Comparison of ENCODE assay signal across 8 cellular contexts in genomic region chr11:62830904-62831519, GRCh38. TPM values are rescaled to one million over a fixed set of nuclear protein-coding genes. Genes with fewer than 3 reads are reported as not detected.
DNase-seq lines count a peak whose midpoint lies in the region; ATAC-seq, FAIRE-seq and TF ChIP-seq lines count a peak whose summit lies in the region.

No MANE protein-coding gene starts in this region.

- in situ Hi-C loops in HepG2 (cut with HindIII; ENCODE audit: extremely low pct_ligation_motif_present, low pct_unique_long_range_greater_than_20kb), result loop anchor here (5.0 kb wide), 1 partner anchor 44 kb away; the partner anchor contains the start of gene TMEM179B

- no TSS peak for BruUV-seq in HepG2 (replicated peaks; lab: Mats Ljungman, UMichigan)

- intact Hi-C loops in HepG2 (cut with micrococcal nuclease; ENCODE audit: unreplicated experiment), result loop anchor here (1.0 to 2.0 kb wide), 3 partner anchors 10 to 44 kb away; partner anchors contain the start of genes NXF1 and TMEM179B

- no peaks in the 10 kb centered on the region for H3K27me3 Mint-ChIP-seq in astrocyte (ENCODE audit: low read depth, unreplicated experiment)

- peaks cover 18% of the 10 kb centered on the region for H3K36me3 Mint-ChIP-seq in astrocyte (ENCODE audit: low read depth, unreplicated experiment)

- FAIRE-seq in astrocyte (lab: Jason Lieb, UNC), result no peak
- no peak for FAIRE-seq in HepG2 (lab: Jason Lieb, UNC)

- H3K9me3 Mint-ChIP-seq in astrocyte (ENCODE audit: unreplicated experiment), result no peaks in the 10 kb centered on the region

- H3K9me3 ChIP-seq in HUES48 (ENCODE audit: control insufficient read depth, insufficient read depth, low read length) (no peaks in the 10 kb centered on the region), astrocyte (ENCODE audit: insufficient read depth, low read depth, low read length) (no peaks in the 10 kb centered on the region), HepG2 (ENCODE audit: low read length) (no peaks in the 10 kb centered on the region), tibial nerve (no peaks in the 10 kb centered on the region)

- no peak for TF ChIP-seq RAD21 in HepG2 (CRISPR knock-in tag; IDR thresholded peaks at IDR 0.05)

- H3K27ac Mint-ChIP-seq in astrocyte (ENCODE audit: unreplicated experiment), result peak overlapping the region; percentile 100

- H3K4me1 Mint-ChIP-seq in astrocyte (ENCODE audit: low read depth, unreplicated experiment), result peaks cover 5% of the 10 kb centered on the region

- H2AFZ ChIP-seq in astrocyte (ENCODE audit: low read depth, low read length), result peak overlapping the region; percentile 46
- no peak overlapping the region for H2AFZ ChIP-seq in HepG2 (ENCODE audit: low read length)

- peak overlapping the region; percentile 87 for H3K4me3 ChIP-seq in GM06990 (replicated peaks; ENCODE audit: low read depth, low read length)
- H3K4me3 ChIP-seq in HUES48 (ENCODE audit: low read depth, low read length), result peak overlapping the region; percentile 87
- H3K4me3 ChIP-seq in astrocyte (ENCODE audit: insufficient read depth, low read depth, low read length), result peak overlapping the region; percentile 75
- peak overlapping the region; percentile 78 to 100 (median 99) for H3K4me3 ChIP-seq in HepG2 (replicated peaks in 1 of 3; ENCODE audit: insufficient read depth in 1 of 3, low read depth in 2 of 3, low read length in 3 of 3)
- peak overlapping the region; percentile 79 to 96 (median 84) for H3K4me3 ChIP-seq in tibial nerve

- H3K9ac ChIP-seq in HUES48 (ENCODE audit: low read depth, low read length), result peak overlapping the region; percentile 56; the same call in 1 of the 2 replicates
- H3K9ac ChIP-seq in astrocyte (ENCODE audit: low read length), result peak overlapping the region; percentile 94
- H3K9ac ChIP-seq in HepG2 (ENCODE audit: insufficient read depth, low read depth, low read length), result peak overlapping the region; percentile 94

- TF ChIP-seq EP300 in HepG2 (IDR thresholded peaks at IDR 0.05; ENCODE audit: low read depth in 2 of 2, low read length in 2 of 2) (no peak), HepG2 (CRISPR knock-in tag; IDR thresholded peaks at IDR 0.05; ENCODE audit: borderline replicate concordance) (no peak), tibial nerve (IDR thresholded peaks at IDR 0.05) (no peak)

- WGBS in HepG2 (ENCODE audit: low lambda C conversion rate), result 2% methylated on average over 26 of the region's 33 CpGs
- 0% methylated on average over 31 to 33 of the region's 33 CpGs for WGBS in tibial nerve, 2 donors

- ATAC-seq in HepG2 (peak; percentile 49), HG03354 (IDR thresholded peaks at IDR 0.05; ENCODE audit: poor library complexity, severe bottlenecking, unreplicated experiment) (no peak), esophagus mucosa (no peak)

- H3K27ac ChIP-seq in HUES48 (ENCODE audit: low read depth, low read length) (peak overlapping the region; percentile 94), astrocyte (ENCODE audit: low read depth, low read length) (peak overlapping the region; percentile 98), HepG2 (ENCODE audit: extremely low read length, insufficient read depth, low read length) (peak overlapping the region; percentile 95), tibial nerve (peak overlapping the region; percentile 88 to 98 (median 96))

- H3K4me2 ChIP-seq in astrocyte (ENCODE audit: low read length) (peak overlapping the region; percentile 94), HepG2 (ENCODE audit: low read depth, low read length) (peak overlapping the region; percentile 90)

- TF ChIP-seq POLR2A in HepG2 (IDR thresholded peaks at IDR 0.05; ENCODE audit: insufficient read depth in 1 of 2, low read depth in 2 of 2, low read length in 2 of 2) (0 out of 4 replicates have a peak, but pooled peaks of 1 of the 2 experiments have one; percentile 0), tibial nerve (IDR thresholded peaks at IDR 0.05) (no peak)

- H3K27me3 ChIP-seq in GM06990 (replicated peaks; ENCODE audit: control insufficient read depth, insufficient read depth, low read length) (no peaks in the 10 kb centered on the region), HUES48 (ENCODE audit: control insufficient read depth, insufficient read depth, low read length) (no peaks in the 10 kb centered on the region), astrocyte (ENCODE audit: insufficient read depth, low read length) (no peaks in the 10 kb centered on the region), HepG2 (ENCODE audit: control insufficient read depth in 1 of 2, insufficient read depth in 2 of 2, low read length in 2 of 2) (no peaks in the 10 kb centered on the region; a peak in 1 of 5 replicates), tibial nerve (no peaks in the 10 kb centered on the region)

- H3K79me2 ChIP-seq in astrocyte (ENCODE audit: insufficient read depth, low read length) (peaks cover 81% of the 10 kb centered on the region), HepG2 (ENCODE audit: insufficient read depth, low read length) (peaks cover 29% of the 10 kb centered on the region)

- CTCF ChIA-PET in HepG2 (lab: Yijun Ruan, JAX; ENCODE audit: low intra/inter-chr PET ratio, low total read pairs), result no interaction called here

- H3K4me3 Mint-ChIP-seq in astrocyte (ENCODE audit: unreplicated experiment), result peak overlapping the region; percentile 98

- POLR2A ChIA-PET in HepG2 (lab: Yijun Ruan, JAX), result interaction anchor here (0.9 to 4.7 kb wide), 21 partner anchors 9 to 209 kb away, joined by 3 to 164 read pairs (median 12); partner anchors contain the start of genes B3GAT3, BSCL2, C11orf98 and CSKMT

- TF ChIP-seq CTCF in GM06990 (IDR thresholded peaks at IDR 0.05; ENCODE audit: insufficient read depth, low read length, poor library complexity, severe bottlenecking) (no peak), astrocyte (IDR thresholded peaks at IDR 0.05; ENCODE audit: insufficient read depth, low read depth, low read length) (no peak), HepG2 (CRISPR knock-in tag; IDR thresholded peaks at IDR 0.05) (no peak), tibial nerve (IDR thresholded peaks at IDR 0.05) (no peak)

- H3K4me1 ChIP-seq in HUES48 (ENCODE audit: control insufficient read depth, insufficient read depth, low read length) (peaks cover 3% of the 10 kb centered on the region; the same call in 1 of the 2 replicates), astrocyte (ENCODE audit: insufficient read depth, low read length) (peaks cover 20% of the 10 kb centered on the region), HepG2 (ENCODE audit: insufficient read depth, low read length) (peaks cover 32% of the 10 kb centered on the region), tibial nerve (peaks cover 0 to 64% (median 29%) of the 10 kb centered on the region in 4 donors)

- peaks cover 24% of the 10 kb centered on the region for H3K36me3 ChIP-seq in GM06990 (ENCODE audit: control insufficient read depth, insufficient read depth, low read length)
- H3K36me3 ChIP-seq in HUES48 (ENCODE audit: control insufficient read depth, insufficient read depth, low read length), result peaks cover 57% of the 10 kb centered on the region
- H3K36me3 ChIP-seq in astrocyte (ENCODE audit: insufficient read depth, low read length), result peaks cover 29% of the 10 kb centered on the region
- peaks cover 20 to 42% of the 10 kb centered on the region in 2 experiments for H3K36me3 ChIP-seq in HepG2 (replicated peaks in 1 of 2; ENCODE audit: control insufficient read depth in 1 of 2, insufficient read depth in 2 of 2, low read length in 2 of 2)
- H3K36me3 ChIP-seq in tibial nerve, result peaks cover 0 to 50% (median 11%) of the 10 kb centered on the region in 3 donors

- peaks cover 65% of the 10 kb centered on the region for H4K20me1 ChIP-seq in astrocyte (ENCODE audit: insufficient read depth, low read length)
- H4K20me1 ChIP-seq in HepG2 (ENCODE audit: insufficient read depth, low read length), result no peaks in the 10 kb centered on the region

- DNase-seq in GM06990 (ENCODE audit: extremely low read depth, insufficient read length) (no peak), astrocyte (ENCODE audit: low read depth) (peak; percentile 48), HepG2 (ENCODE audit: low spot score) (peak; percentile 57), tibial nerve (ENCODE audit: low spot score in 2 of 2) (no peak)
- no peak for DNase-seq in activated CD4-positive, CD25-positive, alpha-beta regulatory T cell treated with anti-CD3 and anti-CD28 coated beads, Interleukin-2, amount 50 U/mL, for 72 hours

RNA-seq across cellular contexts. Expression of gene STX5, which starts 0.8 kb away (rescaled TPM):
- total RNA-seq in astrocyte, result 44.2 and 45.7 TPM in 2 replicates
- 26.9 and 29.2 TPM in 2 replicates for total RNA-seq in HepG2 (2016; rRNA removed; fragmentation: Illumina TruSeq; extraction: Trizol)
- total RNA-seq in HepG2 (2016; cell fraction: cytosol; rRNA removed; fragmentation: Illumina TruSeq; extraction: Trizol; ENCODE audit: low read depth), result 11.5 and 13.1 TPM in 2 replicates
- 28.7 and 31.4 TPM in 2 replicates for total RNA-seq in HepG2 (2016; cell fraction: insoluble cytoplasmic fraction; rRNA removed; fragmentation: Illumina TruSeq; extraction: Trizol)
- 21.4 and 25.5 TPM in 2 replicates for total RNA-seq in HepG2 (2016; cell fraction: membrane; rRNA removed; fragmentation: Illumina TruSeq; extraction: Trizol)
- total RNA-seq in HepG2 (2016; cell fraction: nucleus; rRNA removed; fragmentation: Illumina TruSeq; extraction: Trizol), result 19.8 and 21.0 TPM in 2 replicates
- polyA plus RNA-seq in HepG2 (2011; rRNA removed), result 30.0 and 36.6 TPM in 2 replicates
- polyA plus RNA-seq in HepG2 (2011; cell fraction: cytosol; rRNA removed), result 40.4 and 44.3 TPM in 2 replicates
- polyA plus RNA-seq in HepG2 (2011; cell fraction: nucleus; rRNA removed), result 58.1 and 64.7 TPM in 2 replicates
- 34.4 and 38.4 TPM in 2 replicates for polyA plus RNA-seq in HepG2 (2012)
- 16.7 and 21.3 TPM in 2 replicates for polyA plus RNA-seq in HepG2 (2016; cell fraction: cytosol; fragmentation: Illumina TruSeq; extraction: Trizol; ENCODE audit: low read depth)
- 46.7 and 47.9 TPM in 2 replicates for polyA plus RNA-seq in HepG2 (2016; cell fraction: insoluble cytoplasmic fraction; fragmentation: Illumina TruSeq; extraction: Trizol; ENCODE audit: low read depth)
- 24.0 and 30.0 TPM in 2 replicates for polyA plus RNA-seq in HepG2 (2016; cell fraction: membrane; fragmentation: Illumina TruSeq; extraction: Trizol; ENCODE audit: low read depth)
- 28.2 and 33.5 TPM in 2 replicates for polyA plus RNA-seq in HepG2 (2016; cell fraction: nucleus; fragmentation: Illumina TruSeq; extraction: Trizol; ENCODE audit: insufficient read depth, low read depth)
- 75.1 and 110 TPM in 2 replicates for polyA minus RNA-seq in HepG2 (2011; rRNA and poly(A)+ RNA removed; ENCODE audit: low replicate concordance)
- polyA minus RNA-seq in HepG2 (2011; cell fraction: cytosol; rRNA and poly(A)+ RNA removed), result 15.7 and 21.4 TPM in 2 replicates
- 39.8 and 49.6 TPM in 2 replicates for polyA minus RNA-seq in HepG2 (2011; cell fraction: nucleus; rRNA and poly(A)+ RNA removed)
- 10 to 100 TPM; 25.9 to 39.1 (median 29.2) TPM for total RNA-seq in tibial nerve
- total RNA-seq in esophagus mucosa, result 25.1 TPM

RNA-seq across cellular contexts. Expression of gene TEX54, which starts 1.6 kb away (rescaled TPM):
- not detected in 2 replicates for total RNA-seq in astrocyte
- total RNA-seq in HepG2 (2016; rRNA removed; fragmentation: Illumina TruSeq; extraction: Trizol), result not detected in 2 replicates
- total RNA-seq in HepG2 (2016; cell fraction: cytosol; rRNA removed; fragmentation: Illumina TruSeq; extraction: Trizol; ENCODE audit: low read depth), result not detected in 2 replicates
- total RNA-seq in HepG2 (2016; cell fraction: insoluble cytoplasmic fraction; rRNA removed; fragmentation: Illumina TruSeq; extraction: Trizol), result not detected in 2 replicates
- not detected in 2 replicates for total RNA-seq in HepG2 (2016; cell fraction: membrane; rRNA removed; fragmentation: Illumina TruSeq; extraction: Trizol)
- total RNA-seq in HepG2 (2016; cell fraction: nucleus; rRNA removed; fragmentation: Illumina TruSeq; extraction: Trizol), result not detected in 2 replicates
- not detected in 2 replicates for polyA plus RNA-seq in HepG2 (2011; rRNA removed)
- polyA plus RNA-seq in HepG2 (2011; cell fraction: cytosol; rRNA removed), result not detected in 2 replicates
- not detected in 2 replicates for polyA plus RNA-seq in HepG2 (2011; cell fraction: nucleus; rRNA removed)
- polyA plus RNA-seq in HepG2 (2012), result 0.55 TPM in 1 of 2 replicates, not detected in the other
- polyA plus RNA-seq in HepG2 (2016; cell fraction: cytosol; fragmentation: Illumina TruSeq; extraction: Trizol; ENCODE audit: low read depth), result not detected in 2 replicates
- not detected in 2 replicates for polyA plus RNA-seq in HepG2 (2016; cell fraction: insoluble cytoplasmic fraction; fragmentation: Illumina TruSeq; extraction: Trizol; ENCODE audit: low read depth)
- not detected in 2 replicates for polyA plus RNA-seq in HepG2 (2016; cell fraction: membrane; fragmentation: Illumina TruSeq; extraction: Trizol; ENCODE audit: low read depth)
- polyA plus RNA-seq in HepG2 (2016; cell fraction: nucleus; fragmentation: Illumina TruSeq; extraction: Trizol; ENCODE audit: insufficient read depth, low read depth), result not detected in 2 replicates
- polyA minus RNA-seq in HepG2 (2011; rRNA and poly(A)+ RNA removed; ENCODE audit: low replicate concordance), result not detected in 2 replicates
- not detected in 2 replicates for polyA minus RNA-seq in HepG2 (2011; cell fraction: cytosol; rRNA and poly(A)+ RNA removed)
- polyA minus RNA-seq in HepG2 (2011; cell fraction: nucleus; rRNA and poly(A)+ RNA removed), result not detected in 2 replicates
- not detected for total RNA-seq in tibial nerve
- total RNA-seq in esophagus mucosa, result not detected

RNA-seq across cellular contexts. Expression of gene WDR74, which starts 8.4 kb away (rescaled TPM):
- 46.8 and 53.5 TPM in 2 replicates for total RNA-seq in astrocyte
- total RNA-seq in HepG2 (2016; rRNA removed; fragmentation: Illumina TruSeq; extraction: Trizol), result 68.4 and 83.3 TPM in 2 replicates
- total RNA-seq in HepG2 (2016; cell fraction: cytosol; rRNA removed; fragmentation: Illumina TruSeq; extraction: Trizol; ENCODE audit: low read depth), result 73.1 and 74.3 TPM in 2 replicates
- 64.4 and 81.2 TPM in 2 replicates for total RNA-seq in HepG2 (2016; cell fraction: insoluble cytoplasmic fraction; rRNA removed; fragmentation: Illumina TruSeq; extraction: Trizol)
- total RNA-seq in HepG2 (2016; cell fraction: membrane; rRNA removed; fragmentation: Illumina TruSeq; extraction: Trizol), result 35.8 and 38.0 TPM in 2 replicates
- 65.9 and 69.3 TPM in 2 replicates for total RNA-seq in HepG2 (2016; cell fraction: nucleus; rRNA removed; fragmentation: Illumina TruSeq; extraction: Trizol)
- polyA plus RNA-seq in HepG2 (2011; rRNA removed), result 77.0 and 84.6 TPM in 2 replicates
- polyA plus RNA-seq in HepG2 (2011; cell fraction: cytosol; rRNA removed), result 65.2 and 92.4 TPM in 2 replicates
- 200 and 217 TPM in 2 replicates for polyA plus RNA-seq in HepG2 (2011; cell fraction: nucleus; rRNA removed)
- 46.6 and 65.2 TPM in 2 replicates for polyA plus RNA-seq in HepG2 (2012)
- polyA plus RNA-seq in HepG2 (2016; cell fraction: cytosol; fragmentation: Illumina TruSeq; extraction: Trizol; ENCODE audit: low read depth), result 14.6 and 16.3 TPM in 2 replicates
- 58.9 and 67.1 TPM in 2 replicates for polyA plus RNA-seq in HepG2 (2016; cell fraction: insoluble cytoplasmic fraction; fragmentation: Illumina TruSeq; extraction: Trizol; ENCODE audit: low read depth)
- 19.3 and 20.8 TPM in 2 replicates for polyA plus RNA-seq in HepG2 (2016; cell fraction: membrane; fragmentation: Illumina TruSeq; extraction: Trizol; ENCODE audit: low read depth)
- polyA plus RNA-seq in HepG2 (2016; cell fraction: nucleus; fragmentation: Illumina TruSeq; extraction: Trizol; ENCODE audit: insufficient read depth, low read depth), result 134 and 146 TPM in 2 replicates
- 110 and 251 TPM in 2 replicates for polyA minus RNA-seq in HepG2 (2011; rRNA and poly(A)+ RNA removed; ENCODE audit: low replicate concordance)
- 31.0 and 38.8 TPM in 2 replicates for polyA minus RNA-seq in HepG2 (2011; cell fraction: cytosol; rRNA and poly(A)+ RNA removed)
- 217 and 271 TPM in 2 replicates for polyA minus RNA-seq in HepG2 (2011; cell fraction: nucleus; rRNA and poly(A)+ RNA removed)
- 10 to 100 TPM; 31.7 to 75.0 (median 48.0) TPM for total RNA-seq in tibial nerve
- 41.0 TPM for total RNA-seq in esophagus mucosa

RNA-seq across cellular contexts. Expression of gene NXF1, which starts 25.8 kb away (rescaled TPM):
- total RNA-seq in astrocyte (51.4 and 55.9 TPM in 2 replicates), HepG2 (2016; rRNA removed; fragmentation: Illumina TruSeq; extraction: Trizol) (26.2 and 30.9 TPM in 2 replicates), tibial nerve (10 to 100 TPM; 51.3 to 94.4 (median 67.0) TPM), esophagus mucosa (39.1 TPM)
- total RNA-seq in HepG2 (2016; cell fraction: cytosol; rRNA removed; fragmentation: Illumina TruSeq; extraction: Trizol; ENCODE audit: low read depth), result 6.3 and 6.4 TPM in 2 replicates
- total RNA-seq in HepG2 (2016; cell fraction: insoluble cytoplasmic fraction; rRNA removed; fragmentation: Illumina TruSeq; extraction: Trizol), result 26.3 and 28.4 TPM in 2 replicates
- 7.6 and 10.4 TPM in 2 replicates for total RNA-seq in HepG2 (2016; cell fraction: membrane; rRNA removed; fragmentation: Illumina TruSeq; extraction: Trizol)
- total RNA-seq in HepG2 (2016; cell fraction: nucleus; rRNA removed; fragmentation: Illumina TruSeq; extraction: Trizol), result 34.7 and 37.1 TPM in 2 replicates
- 30.4 and 39.7 TPM in 2 replicates for polyA plus RNA-seq in HepG2 (2011; rRNA removed)
- 18.7 and 20.6 TPM in 2 replicates for polyA plus RNA-seq in HepG2 (2011; cell fraction: cytosol; rRNA removed)
- polyA plus RNA-seq in HepG2 (2011; cell fraction: nucleus; rRNA removed), result 353 and 401 TPM in 2 replicates
- 36.2 and 63.4 TPM in 2 replicates for polyA plus RNA-seq in HepG2 (2012)
- polyA plus RNA-seq in HepG2 (2016; cell fraction: cytosol; fragmentation: Illumina TruSeq; extraction: Trizol; ENCODE audit: low read depth), result 5.1 and 5.2 TPM in 2 replicates
- 49.2 and 51.6 TPM in 2 replicates for polyA plus RNA-seq in HepG2 (2016; cell fraction: insoluble cytoplasmic fraction; fragmentation: Illumina TruSeq; extraction: Trizol; ENCODE audit: low read depth)
- polyA plus RNA-seq in HepG2 (2016; cell fraction: membrane; fragmentation: Illumina TruSeq; extraction: Trizol; ENCODE audit: low read depth), result 10.3 and 10.6 TPM in 2 replicates
- 134 and 143 TPM in 2 replicates for polyA plus RNA-seq in HepG2 (2016; cell fraction: nucleus; fragmentation: Illumina TruSeq; extraction: Trizol; ENCODE audit: insufficient read depth, low read depth)
- polyA minus RNA-seq in HepG2 (2011; rRNA and poly(A)+ RNA removed; ENCODE audit: low replicate concordance), result 24.4 and 74.3 TPM in 2 replicates
- polyA minus RNA-seq in HepG2 (2011; cell fraction: cytosol; rRNA and poly(A)+ RNA removed), result 11.6 and 13.2 TPM in 2 replicates
- 56.4 and 77.8 TPM in 2 replicates for polyA minus RNA-seq in HepG2 (2011; cell fraction: nucleus; rRNA and poly(A)+ RNA removed)

RNA-seq across cellular contexts. Expression of gene TMEM223, which starts 39.2 kb away (rescaled TPM):
- total RNA-seq in astrocyte (7.8 and 11.3 TPM in 2 replicates), HepG2 (2016; rRNA removed; fragmentation: Illumina TruSeq; extraction: Trizol) (18.0 and 24.9 TPM in 2 replicates), tibial nerve (10 to 100 TPM; 22.9 to 40.4 (median 31.3) TPM), esophagus mucosa (10.0 TPM)
- 24.0 and 27.7 TPM in 2 replicates for total RNA-seq in HepG2 (2016; cell fraction: cytosol; rRNA removed; fragmentation: Illumina TruSeq; extraction: Trizol; ENCODE audit: low read depth)
- 18.1 and 26.8 TPM in 2 replicates for total RNA-seq in HepG2 (2016; cell fraction: insoluble cytoplasmic fraction; rRNA removed; fragmentation: Illumina TruSeq; extraction: Trizol)
- 21.4 and 22.7 TPM in 2 replicates for total RNA-seq in HepG2 (2016; cell fraction: membrane; rRNA removed; fragmentation: Illumina TruSeq; extraction: Trizol)
- 16.0 and 19.0 TPM in 2 replicates for total RNA-seq in HepG2 (2016; cell fraction: nucleus; rRNA removed; fragmentation: Illumina TruSeq; extraction: Trizol)
- polyA plus RNA-seq in HepG2 (2011; rRNA removed), result 19.5 TPM in 2 replicates
- 27.5 and 30.1 TPM in 2 replicates for polyA plus RNA-seq in HepG2 (2011; cell fraction: cytosol; rRNA removed)
- 11.2 and 13.7 TPM in 2 replicates for polyA plus RNA-seq in HepG2 (2011; cell fraction: nucleus; rRNA removed)
- 9.3 and 9.8 TPM in 2 replicates for polyA plus RNA-seq in HepG2 (2012)
- 18.7 and 24.3 TPM in 2 replicates for polyA plus RNA-seq in HepG2 (2016; cell fraction: cytosol; fragmentation: Illumina TruSeq; extraction: Trizol; ENCODE audit: low read depth)
- 13.4 and 16.9 TPM in 2 replicates for polyA plus RNA-seq in HepG2 (2016; cell fraction: insoluble cytoplasmic fraction; fragmentation: Illumina TruSeq; extraction: Trizol; ENCODE audit: low read depth)
- polyA plus RNA-seq in HepG2 (2016; cell fraction: membrane; fragmentation: Illumina TruSeq; extraction: Trizol; ENCODE audit: low read depth), result 16.6 and 17.8 TPM in 2 replicates
- polyA plus RNA-seq in HepG2 (2016; cell fraction: nucleus; fragmentation: Illumina TruSeq; extraction: Trizol; ENCODE audit: insufficient read depth, low read depth), result 22.4 and 26.0 TPM in 2 replicates
- 23.7 and 38.2 TPM in 2 replicates for polyA minus RNA-seq in HepG2 (2011; rRNA and poly(A)+ RNA removed; ENCODE audit: low replicate concordance)
- 7.8 and 9.2 TPM in 2 replicates for polyA minus RNA-seq in HepG2 (2011; cell fraction: cytosol; rRNA and poly(A)+ RNA removed)
- 10.6 and 10.9 TPM in 2 replicates for polyA minus RNA-seq in HepG2 (2011; cell fraction: nucleus; rRNA and poly(A)+ RNA removed)

Comparison
In these comparisons a context has a peak if more than half of its experiments do, and no peak if none do; other contexts are left out.
1. DNase-seq: peak in astrocyte (single experiment) and HepG2 (single experiment); none in GM06990 (single experiment), tibial nerve (0 of 2) and activated CD4-positive, CD25-positive, alpha-beta regulatory T cell treated with anti-CD3 and anti-CD28 coated beads, Interleukin-2, amount 50 U/mL, for 72 hours (single experiment).
2. Peak in every context shown above with its lines, with median percentiles within 50 percentile points of each other: H3K4me3 ChIP-seq, H3K27ac ChIP-seq and H3K9ac ChIP-seq.